1 cellular context compared by ENCODE assay signal in the genomic region with DNA sequence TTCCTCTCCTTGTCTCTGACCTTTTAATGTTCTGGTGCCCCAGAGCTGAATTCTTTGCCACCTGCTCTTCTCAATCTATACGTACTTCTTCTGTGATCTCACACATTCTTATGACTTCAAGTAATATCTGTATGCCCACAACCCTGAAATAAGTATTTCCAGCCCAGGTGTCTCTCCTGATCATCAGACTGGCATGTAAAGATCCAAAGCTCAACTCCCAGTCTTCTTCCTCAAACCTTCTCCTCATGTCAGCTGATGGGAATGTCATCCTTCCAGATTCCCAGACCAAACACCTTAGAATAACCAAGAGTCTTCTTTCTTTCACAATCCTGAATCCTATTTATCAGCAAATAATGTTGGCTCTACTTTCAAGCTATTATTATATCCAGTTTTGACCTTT.
TF ChIP-seq lines count a peak whose summit lies in the region.

No MANE protein-coding gene starts in this region.

TF ChIP-seq in K562, 482 proteins besides CTCF, POLR2A, EP300 and RAD21:
- TF ChIP-seq HNRNPLL (IDR thresholded peaks at IDR 0.05; ENCODE audit: low read depth, low read length, poor library complexity, severe bottlenecking), result no peak
- TF ChIP-seq RAD51 (IDR thresholded peaks at IDR 0.05; ENCODE audit: borderline replicate concordance, low read depth), result no peak
- no peak for TF ChIP-seq FOXK1 (CRISPR knock-in tag; IDR thresholded peaks at IDR 0.05; ENCODE audit: borderline replicate concordance)
- TF ChIP-seq KAT8 (IDR thresholded peaks at IDR 0.05; ENCODE audit: low read depth), result no peak
